29 cellular contexts compared by ENCODE assay signal in genomic region chr22:43951391-43951790, GRCh38. TPM values are rescaled to one million over a fixed set of nuclear protein-coding genes. Genes with fewer than 3 reads are reported as not detected.
"Had no signal": no experiment of that assay in that cellular context is flagged by ENCODE, and none has a peak within 500 bp of the region (broad histone marks: within the 10 kb centered on the region; RNA-seq: fewer than 3 reads in every experiment).

No MANE protein-coding gene starts in this region.

- H3K27ac ChIP-seq: brain microvascular endothelial cell, KMS-11, SJCRH30, SK-N-MC, WERI-Rb-1 had no signal

- H3K9ac ChIP-seq: KMS-11 had no signal

- H3K36me3 ChIP-seq: SJCRH30 had no signal

- H3K4me3 ChIP-seq: SJCRH30, SK-N-MC had no signal

- H3K27ac Mint-ChIP-seq: activated CD4-positive, alpha-beta T cell treated with anti-CD3 and anti-CD28 coated beads, Interleukin-2, amount 10 ng/mL, durations not matched to agents 24 days and 14 days; activated CD8-positive, alpha-beta T cell treated with anti-CD3 and anti-CD28 coated beads for 36 hours; activated naive CD4-positive, alpha-beta T cell treated with anti-CD3 and anti-CD28 coated beads for 36 hours; activated naive CD4-positive, alpha-beta T cell treated with anti-CD3 and anti-CD28 coated beads, Interleukin-2, amount 50 U/mL, for 72 hours; activated naive CD8-positive, alpha-beta T cell treated with anti-CD3 and anti-CD28 coated beads, Interleukin-2, amount 50 U/mL, for 24 hours; activated T-cell treated with anti-CD3 and anti-CD28 coated beads, Interleukin-2, amount 50 U/mL, for 24 hours had no signal

- H3K9me3 Mint-ChIP-seq: activated CD4-positive, alpha-beta T cell treated with anti-CD3 and anti-CD28 coated beads, Interleukin-2, amount 10 ng/mL, durations not matched to agents 24 days and 14 days; activated CD8-positive, alpha-beta T cell treated with anti-CD3 and anti-CD28 coated beads for 36 hours; activated naive CD4-positive, alpha-beta T cell treated with anti-CD3 and anti-CD28 coated beads for 36 hours; activated naive CD4-positive, alpha-beta T cell treated with anti-CD3 and anti-CD28 coated beads, Interleukin-2, amount 50 U/mL, for 72 hours; activated naive CD8-positive, alpha-beta T cell treated with anti-CD3 and anti-CD28 coated beads, Interleukin-2, amount 50 U/mL, for 24 hours; activated T-cell treated with anti-CD3 and anti-CD28 coated beads, Interleukin-2, amount 50 U/mL, for 24 hours had no signal

- H3K4me1 ChIP-seq: SJCRH30 had no signal

- DNase-seq: activated CD4-positive, alpha-beta T cell treated with anti-CD3 and anti-CD28 coated beads, Interleukin-2, amount 10 ng/mL, durations not matched to agents 24 days and 14 days; activated CD4-positive, alpha-beta T cell treated with anti-CD3 and anti-CD28 coated beads, Interleukin-2, amount 50 U/mL, for 4 hours; activated CD8-positive, alpha-beta T cell treated with anti-CD3 and anti-CD28 coated beads for 36 hours; activated gamma-delta T cell treated with Interleukin-2 at 50 U/mL for 16 hours; activated naive CD4-positive, alpha-beta T cell treated with anti-CD3 and anti-CD28 coated beads for 36 hours; activated naive CD8-positive, alpha-beta T cell treated with anti-CD3 and anti-CD28 coated beads, Interleukin-2, amount 50 U/mL, for 24 hours; activated T-cell treated with anti-CD3 and anti-CD28 coated beads, Interleukin-2, amount 50 U/mL, for 24 hours; anterior cingulate cortex; brain microvascular endothelial cell; central memory CD4-positive, alpha-beta T cell; MM.1S; MV-4-11; NCI-H1092; NCI-H146; NCI-H187 treated with DMSO at 0.1 percent for 48 hours; NCI-H345; NCI-H524 treated with DMSO at 0.1 percent for 48 hours; SHP77; SJCRH30; T1000; WERI-Rb-1 had no signal

- H3K4me3 Mint-ChIP-seq: activated CD4-positive, alpha-beta T cell treated with anti-CD3 and anti-CD28 coated beads, Interleukin-2, amount 10 ng/mL, durations not matched to agents 24 days and 14 days; activated CD8-positive, alpha-beta T cell treated with anti-CD3 and anti-CD28 coated beads for 36 hours; activated naive CD4-positive, alpha-beta T cell treated with anti-CD3 and anti-CD28 coated beads for 36 hours; activated naive CD8-positive, alpha-beta T cell treated with anti-CD3 and anti-CD28 coated beads, Interleukin-2, amount 50 U/mL, for 24 hours; activated T-cell treated with anti-CD3 and anti-CD28 coated beads, Interleukin-2, amount 50 U/mL, for 24 hours had no signal

- H3K27me3 Mint-ChIP-seq: activated CD4-positive, alpha-beta T cell treated with anti-CD3 and anti-CD28 coated beads, Interleukin-2, amount 10 ng/mL, durations not matched to agents 24 days and 14 days; activated CD8-positive, alpha-beta T cell treated with anti-CD3 and anti-CD28 coated beads for 36 hours; activated T-cell treated with anti-CD3 and anti-CD28 coated beads, Interleukin-2, amount 50 U/mL, for 24 hours had no signal

- ATAC-seq: activated CD8-positive, alpha-beta T cell treated with anti-CD3 and anti-CD28 coated beads for 36 hours; activated naive CD4-positive, alpha-beta T cell treated with anti-CD3 and anti-CD28 coated beads, Interleukin-2, amount 50 U/mL, for 72 hours; activated naive CD8-positive, alpha-beta T cell treated with anti-CD3 and anti-CD28 coated beads, Interleukin-2, amount 50 U/mL, for 24 hours; Panc1 had no signal

- H3K9me3 ChIP-seq: SJCRH30 had no signal

- H3K4me2 ChIP-seq: KMS-11 had no signal

- H3K27me3 ChIP-seq: brain microvascular endothelial cell, SJCRH30 had no signal

RNA-seq across cellular contexts. Expression of gene PNPLA5, which starts 59.6 kb away (rescaled TPM):
- total RNA-seq: activated CD4-positive, alpha-beta T cell treated with anti-CD3 and anti-CD28 coated beads, Interleukin-2, amount 10 ng/mL, durations not matched to agents 24 days and 14 days; activated CD8-positive, alpha-beta T cell treated with anti-CD3 and anti-CD28 coated beads for 36 hours; activated naive CD4-positive, alpha-beta T cell treated with anti-CD3 and anti-CD28 coated beads for 36 hours; activated naive CD4-positive, alpha-beta T cell treated with anti-CD3 and anti-CD28 coated beads, Interleukin-2, amount 50 U/mL, for 72 hours; NCI-H460; RPMI7951; SJCRH30; T-helper 1 cell treated with Interleukin-12 subunit alpha and Interleukin-12 subunit beta and Interleukin-4 antibody, amounts not matched to agents 30 ng/mL and 1 ng/mL, for 36 hours; T-helper 2 cell treated with Interferon-gamma antibody and Interleukin-4, amounts not matched to agents 100 ng/mL and 5 ng/mL, for 36 hours had no signal
